ENCODE assay signal across 33 cellular contexts in the genomic region with DNA sequence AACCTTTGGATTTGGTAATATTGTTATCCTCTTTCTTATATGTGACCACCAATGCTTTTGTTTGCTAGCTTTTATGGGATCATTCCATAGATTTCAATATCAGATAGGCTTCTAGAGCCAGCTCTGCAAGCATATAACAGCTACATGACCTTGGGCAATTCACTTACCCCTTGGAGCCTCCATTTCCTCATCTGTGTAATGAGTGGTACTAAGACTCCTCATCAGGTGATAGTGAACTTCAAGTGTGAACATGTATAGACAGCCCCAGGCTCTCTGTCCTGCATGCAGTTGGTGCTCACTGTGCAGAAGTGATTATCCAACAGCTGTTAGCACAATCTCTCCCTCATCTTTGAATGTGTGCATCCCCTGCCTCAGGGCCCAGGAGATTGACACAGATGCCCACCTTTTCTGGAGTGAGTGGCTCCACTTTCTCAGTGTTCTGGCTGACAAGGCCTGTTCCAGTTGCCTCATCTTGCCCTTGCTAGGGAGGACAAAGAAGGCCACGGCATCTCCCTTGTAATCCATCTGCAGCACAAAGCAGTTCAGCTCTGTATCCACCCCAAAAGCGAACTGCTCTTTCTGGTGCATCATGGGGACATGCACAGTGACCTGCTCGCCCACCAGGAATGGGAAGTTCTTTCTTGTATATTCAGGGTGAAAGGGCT. TPM values are rescaled to one million over a fixed set of nuclear protein-coding genes. Genes with fewer than 3 reads are reported as not detected.
"Had no signal": no experiment of that assay in that cellular context is flagged by ENCODE, and none has a peak within 500 bp of the region (broad histone marks: within the 10 kb centered on the region; RNA-seq: fewer than 3 reads in every experiment).

No MANE protein-coding gene starts in this region.

- H3K4me1 ChIP-seq: SJCRH30 had no signal

- H3K4me2 ChIP-seq: KMS-11 had no signal

- H3K27ac Mint-ChIP-seq: activated CD4-positive, alpha-beta memory T cell treated with anti-CD3 and anti-CD28 coated beads, Interleukin-2, amount 10 ng/mL, durations not matched to agents 7 days and 5 days; activated naive CD4-positive, alpha-beta T cell treated with anti-CD3 and anti-CD28 coated beads, Interleukin-2, amount 10 ng/mL, durations not matched to agents 7 days and 5 days; activated naive CD8-positive, alpha-beta T cell; activated naive CD8-positive, alpha-beta T cell treated with anti-CD3 and anti-CD28 coated beads, Interleukin-2, amount 50 U/mL, for 24 hours had no signal

- H3K36me3 Mint-ChIP-seq: activated naive CD4-positive, alpha-beta T cell treated with anti-CD3 and anti-CD28 coated beads, Interleukin-2, amount 10 ng/mL, durations not matched to agents 7 days and 5 days; activated naive CD8-positive, alpha-beta T cell had no signal

- H3K27ac ChIP-seq: brain microvascular endothelial cell, KMS-11, SJCRH30, SK-N-MC, WERI-Rb-1 had no signal

- H3K4me3 Mint-ChIP-seq: activated CD4-positive, alpha-beta memory T cell treated with anti-CD3 and anti-CD28 coated beads, Interleukin-2, amount 10 ng/mL, durations not matched to agents 7 days and 5 days; activated naive CD4-positive, alpha-beta T cell treated with anti-CD3 and anti-CD28 coated beads, Interleukin-2, amount 10 ng/mL, durations not matched to agents 7 days and 5 days; activated naive CD8-positive, alpha-beta T cell; activated naive CD8-positive, alpha-beta T cell treated with anti-CD3 and anti-CD28 coated beads, Interleukin-2, amount 50 U/mL, for 24 hours had no signal

- H3K4me3 ChIP-seq: SJCRH30, SK-N-MC had no signal

- H3K4me1 Mint-ChIP-seq: activated CD4-positive, alpha-beta memory T cell treated with anti-CD3 and anti-CD28 coated beads, Interleukin-2, amount 10 ng/mL, durations not matched to agents 7 days and 5 days; activated naive CD4-positive, alpha-beta T cell treated with anti-CD3 and anti-CD28 coated beads, Interleukin-2, amount 10 ng/mL, durations not matched to agents 7 days and 5 days; activated naive CD8-positive, alpha-beta T cell treated with anti-CD3 and anti-CD28 coated beads, Interleukin-2, amount 50 U/mL, for 24 hours had no signal

- H3K9ac ChIP-seq: KMS-11 had no signal

- H3K27me3 ChIP-seq: brain microvascular endothelial cell, SJCRH30 had no signal

- ATAC-seq: activated naive CD8-positive, alpha-beta T cell treated with anti-CD3 and anti-CD28 coated beads, Interleukin-2, amount 50 U/mL, for 24 hours; Panc1 had no signal

- H3K9me3 ChIP-seq: SJCRH30 had no signal

- DNase-seq: activated CD4-positive, alpha-beta memory T cell treated with anti-CD3 and anti-CD28 coated beads, Interleukin-2, amount 10 ng/mL, durations not matched to agents 7 days and 5 days; activated CD4-positive, alpha-beta T cell treated with anti-CD3 and anti-CD28 coated beads for 1 hour; activated CD4-positive, alpha-beta T cell treated with anti-CD3 and anti-CD28 coated beads for 48 hours; activated CD4-positive, CD25-positive, alpha-beta regulatory T cell; activated effector memory CD4-positive, alpha-beta T cell treated with Interleukin-2 at 50 U/mL for 16 hours; activated naive CD4-positive, alpha-beta T cell treated with anti-CD3 and anti-CD28 coated beads, Interleukin-2, amount 10 ng/mL, durations not matched to agents 7 days and 5 days; activated naive CD8-positive, alpha-beta T cell treated with anti-CD3 and anti-CD28 coated beads, Interleukin-2, amount 50 U/mL, for 24 hours; activated T-cell treated with anti-CD3 and anti-CD28 coated beads, Interleukin-2, amount 50 U/mL, for 48 hours; aorta; brain microvascular endothelial cell; NCI-H1092 treated with DMSO at 0.1 percent for 48 hours; NCI-H1417; NCI-H146; NCI-H187; NCI-H2029 treated with DMSO at 0.1 percent for 48 hours; NCI-H2107; NCI-H2171; NCI-H510A; NCI-H526 treated with DMSO at 0.1 percent for 48 hours; SHP77; SJCRH30; T1000; WERI-Rb-1 had no signal

- H3K36me3 ChIP-seq: brain microvascular endothelial cell, SJCRH30, WERI-Rb-1 had no signal

RNA-seq across cellular contexts. Expression of a gene that starts 9.2 kb away (rescaled TPM):
- total RNA-seq: activated CD4-positive, alpha-beta memory T cell treated with anti-CD3 and anti-CD28 coated beads, Interleukin-2, amount 10 ng/mL, durations not matched to agents 7 days and 5 days; activated CD8-positive, alpha-beta memory T cell treated with anti-CD3 and anti-CD28 coated beads for 36 hours; aorta; cardiac septum; M059J; RPMI7951; SJCRH30; T-helper 1 cell treated with Interleukin-12 subunit alpha and Interleukin-12 subunit beta and Interleukin-4 antibody, amounts not matched to agents 30 ng/mL and 1 ng/mL, for 36 hours; T-helper 2 cell treated with Interferon-gamma antibody and Interleukin-4, amounts not matched to agents 100 ng/mL and 5 ng/mL, for 36 hours had no signal
- polyA plus RNA-seq: aorta had no signal

RNA-seq across cellular contexts. Expression of a gene that starts 14.2 kb away (rescaled TPM):
- total RNA-seq: activated CD4-positive, alpha-beta memory T cell treated with anti-CD3 and anti-CD28 coated beads, Interleukin-2, amount 10 ng/mL, durations not matched to agents 7 days and 5 days; activated CD8-positive, alpha-beta memory T cell treated with anti-CD3 and anti-CD28 coated beads for 36 hours; aorta; cardiac septum; M059J; RPMI7951; SJCRH30; T-helper 1 cell treated with Interleukin-12 subunit alpha and Interleukin-12 subunit beta and Interleukin-4 antibody, amounts not matched to agents 30 ng/mL and 1 ng/mL, for 36 hours; T-helper 2 cell treated with Interferon-gamma antibody and Interleukin-4, amounts not matched to agents 100 ng/mL and 5 ng/mL, for 36 hours had no signal
- polyA plus RNA-seq: aorta had no signal

RNA-seq across cellular contexts. Expression of a gene that starts 42.4 kb away (rescaled TPM):
- total RNA-seq: activated CD4-positive, alpha-beta memory T cell treated with anti-CD3 and anti-CD28 coated beads, Interleukin-2, amount 10 ng/mL, durations not matched to agents 7 days and 5 days; activated CD8-positive, alpha-beta memory T cell treated with anti-CD3 and anti-CD28 coated beads for 36 hours; aorta; cardiac septum; M059J; RPMI7951; SJCRH30; T-helper 1 cell treated with Interleukin-12 subunit alpha and Interleukin-12 subunit beta and Interleukin-4 antibody, amounts not matched to agents 30 ng/mL and 1 ng/mL, for 36 hours; T-helper 2 cell treated with Interferon-gamma antibody and Interleukin-4, amounts not matched to agents 100 ng/mL and 5 ng/mL, for 36 hours had no signal
- polyA plus RNA-seq: aorta had no signal
